Comparison of ENCODE assay signal across 10 cellular contexts in genomic region chr16:70520612-70521297, GRCh38. TPM values are rescaled to one million over a fixed set of nuclear protein-coding genes. Genes with fewer than 3 reads are reported as not detected.
DNase-seq lines count a peak whose midpoint lies in the region; ATAC-seq and TF ChIP-seq lines count a peak whose summit lies in the region.
"Had no signal": no experiment of that assay in that cellular context is flagged by ENCODE, and none has a peak within 500 bp of the region (broad histone marks: within the 10 kb centered on the region; RNA-seq: fewer than 3 reads in every experiment).

No MANE protein-coding gene starts in this region.

- peaks cover 61% of the 10 kb centered on the region for H3K79me2 ChIP-seq in SK-N-SH (ENCODE audit: insufficient read depth)
- H3K79me2 ChIP-seq in osteoblast (ENCODE audit: insufficient read depth, low read length), result peaks cover 51% of the 10 kb centered on the region

- no peak overlapping the region for H3K9ac ChIP-seq in SK-N-SH

- H3K4me3 ChIP-seq in SK-N-SH (ENCODE audit: low read depth in 2 of 2, low read length in 1 of 2) (no peak overlapping the region), NB4 (ENCODE audit: low read depth, low read length) (peak overlapping the region; percentile 41), osteoblast (ENCODE audit: insufficient read depth, low read length) (no peak overlapping the region)
- H3K4me3 ChIP-seq: dorsolateral prefrontal cortex had no signal

- no peaks in the 10 kb centered on the region; the same call in 1 of the 2 replicates for H4K20me1 ChIP-seq in SK-N-SH (ENCODE audit: insufficient read depth)
- peaks cover 11% of the 10 kb centered on the region for H4K20me1 ChIP-seq in osteoblast (ENCODE audit: insufficient read depth, low read length)

- H3K4me1 ChIP-seq in SK-N-SH (ENCODE audit: control insufficient read depth in 1 of 2, insufficient read depth in 2 of 2, low read depth in 1 of 2, low read length in 1 of 2) (peaks cover 6 to 10% of the 10 kb centered on the region in 2 experiments; a peak in 3 of 4 replicates), osteoblast (ENCODE audit: insufficient read depth, low read length) (peaks cover 28% of the 10 kb centered on the region)

- WGBS in SK-N-SH (ENCODE audit: low lambda C conversion rate), result 67% methylated on average over 8 of the region's 8 CpGs

- H3K9me2 ChIP-seq in SK-N-SH, result no peaks in the 10 kb centered on the region

- no peak for TF ChIP-seq POLR2A in NB4 (IDR thresholded peaks at IDR 0.05; ENCODE audit: extremely low read depth, insufficient read length)

- H3K9me3 ChIP-seq in SK-N-SH (no peaks in the 10 kb centered on the region), osteoblast (ENCODE audit: low read depth, low read length) (no peaks in the 10 kb centered on the region)

- H2AFZ ChIP-seq in SK-N-SH (ENCODE audit: low read depth) (no peak overlapping the region), osteoblast (ENCODE audit: low read length) (no peak overlapping the region)

- H3K4me2 ChIP-seq in SK-N-SH (peak overlapping the region; percentile 57), osteoblast (ENCODE audit: insufficient read depth, low read length) (peak overlapping the region; percentile 62)

- H3K36me3 ChIP-seq in SK-N-SH (replicated peaks in 1 of 2; ENCODE audit: control insufficient read depth in 1 of 2, insufficient read depth in 2 of 2, low read length in 1 of 2) (peaks cover 8 to 23% of the 10 kb centered on the region in 2 experiments), osteoblast (ENCODE audit: insufficient read depth, low read length) (peaks cover 28% of the 10 kb centered on the region)

- TF ChIP-seq CTCF in SK-N-SH (IDR thresholded peaks at IDR 0.05) (no peak), NB4 (IDR thresholded peaks at IDR 0.05; ENCODE audit: low read depth, low read length) (no peak), osteoblast (IDR thresholded peaks at IDR 0.05; ENCODE audit: extremely low read depth, low read depth, low read length) (no peak)

- H3K27ac ChIP-seq in SK-N-SH (ENCODE audit: low read depth in 2 of 2, low read length in 1 of 2) (peak overlapping the region in 1 of 2 experiments; percentile 52; a peak in 2 of 4 replicates), osteoblast (ENCODE audit: low read depth, low read length) (peak overlapping the region; percentile 9)
- H3K27ac ChIP-seq: dorsolateral prefrontal cortex had no signal

- CTCF ChIA-PET in SK-N-SH (lab: Yijun Ruan, JAX), result no interaction called here

- POLR2A ChIA-PET in SK-N-SH (lab: Yijun Ruan, JAX), result no interaction called here

- peaks cover 23% of the 10 kb centered on the region for H3F3A ChIP-seq in SK-N-SH (replicated peaks; ENCODE audit: insufficient read depth)

- TF ChIP-seq RAD21 in SK-N-SH (IDR thresholded peaks at IDR 0.05; ENCODE audit: low read length), result no peak

- DNase-seq in SK-N-SH (no peak), NB4 (ENCODE audit: low read depth) (peak; percentile 90), amniotic stem cell (lab: John Stamatoyannopoulos, UW) (peak; percentile 55), osteoblast (ENCODE audit: insufficient read length, low spot score, missing footprints) (peak; percentile 82), NCI-H1417 (lab: John Stamatoyannopoulos, UW) (no peak)
- DNase-seq: 8988T, dorsolateral prefrontal cortex had no signal

- ATAC-seq in SK-N-SH treated with all-trans-retinoic acid at 6 μM for 48 hours (no peak), HG02840 (IDR thresholded peaks at IDR 0.05; ENCODE audit: low FRiP score, unreplicated experiment) (no peak), GM18861 (IDR thresholded peaks at IDR 0.05; ENCODE audit: unreplicated experiment) (no peak)

- H3K27me3 ChIP-seq in SK-N-SH (ENCODE audit: insufficient read depth) (no peaks in the 10 kb centered on the region), osteoblast (ENCODE audit: insufficient read depth, low read length) (no peaks in the 10 kb centered on the region)
- H3K27me3 ChIP-seq: dorsolateral prefrontal cortex had no signal

- TF ChIP-seq EP300 in SK-N-SH (IDR thresholded peaks at IDR 0.05; ENCODE audit: borderline replicate concordance in 1 of 2, low read depth in 1 of 2, low read length in 1 of 2), result no peak

TF ChIP-seq in SK-N-SH, 30 proteins besides CTCF, POLR2A, EP300 and RAD21:
- TF ChIP-seq TCF12 (IDR thresholded peaks at IDR 0.05), result no peak
- TF ChIP-seq FOSL2 (IDR thresholded peaks at IDR 0.05; ENCODE audit: borderline replicate concordance, low read depth), result peak; percentile 22; the same call in 1 of the 2 replicates

TF ChIP-seq in SK-N-SH treated with all-trans-retinoic acid at 6 μM for 48 hours, 23 proteins besides CTCF, POLR2A, EP300 and RAD21 (continues in another document):
- TF ChIP-seq BACH2 (CRISPR knock-in tag; IDR thresholded peaks at IDR 0.05; ENCODE audit: borderline replicate concordance) (no peak), ZFP3 (CRISPR knock-in tag; IDR thresholded peaks at IDR 0.05) (no peak), ZFP30 (CRISPR knock-in tag; IDR thresholded peaks at IDR 0.05) (no peak), ZNF565 (CRISPR knock-in tag; conservative IDR thresholded peaks at IDR 0.05; ENCODE audit: low read depth) (no peak), TOX (CRISPR knock-in tag; IDR thresholded peaks at IDR 0.05; ENCODE audit: borderline replicate concordance) (no peak), ISL1 (CRISPR knock-in tag; IDR thresholded peaks at IDR 0.05) (no peak), ZNF70 (CRISPR knock-in tag; IDR thresholded peaks at IDR 0.05) (no peak), OSR1 (CRISPR knock-in tag; IDR thresholded peaks at IDR 0.05) (no peak), PPARA (CRISPR knock-in tag; IDR thresholded peaks at IDR 0.05; ENCODE audit: borderline replicate concordance) (no peak), ZNF8 (CRISPR knock-in tag; IDR thresholded peaks at IDR 0.05) (no peak), ZC3H10 (CRISPR knock-in tag; IDR thresholded peaks at IDR 0.05) (no peak), PATZ1 (CRISPR knock-in tag; IDR thresholded peaks at IDR 0.05; ENCODE audit: borderline replicate concordance) (no peak), ARNTL (CRISPR knock-in tag; IDR thresholded peaks at IDR 0.05; ENCODE audit: borderline replicate concordance, low read depth) (no peak), RARB (CRISPR knock-in tag; IDR thresholded peaks at IDR 0.05) (no peak)
- TF ChIP-seq, protein P1, sequence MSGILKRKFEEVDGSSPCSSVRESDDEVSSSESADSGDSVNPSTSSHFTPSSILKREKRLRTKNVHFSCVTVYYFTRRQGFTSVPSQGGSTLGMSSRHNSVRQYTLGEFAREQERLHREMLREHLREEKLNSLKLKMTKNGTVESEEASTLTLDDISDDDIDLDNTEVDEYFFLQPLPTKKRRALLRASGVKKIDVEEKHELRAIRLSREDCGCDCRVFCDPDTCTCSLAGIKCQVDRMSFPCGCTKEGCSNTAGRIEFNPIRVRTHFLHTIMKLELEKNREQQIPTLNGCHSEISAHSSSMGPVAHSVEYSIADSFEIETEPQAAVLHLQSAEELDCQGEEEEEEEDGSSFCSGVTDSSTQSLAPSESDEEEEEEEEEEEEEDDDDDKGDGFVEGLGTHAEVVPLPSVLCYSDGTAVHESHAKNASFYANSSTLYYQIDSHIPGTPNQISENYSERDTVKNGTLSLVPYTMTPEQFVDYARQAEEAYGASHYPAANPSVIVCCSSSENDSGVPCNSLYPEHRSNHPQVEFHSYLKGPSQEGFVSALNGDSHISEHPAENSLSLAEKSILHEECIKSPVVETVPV (CRISPR knock-in tag; IDR thresholded peaks at IDR 0.05), result no peak
- TF ChIP-seq, protein P2, sequence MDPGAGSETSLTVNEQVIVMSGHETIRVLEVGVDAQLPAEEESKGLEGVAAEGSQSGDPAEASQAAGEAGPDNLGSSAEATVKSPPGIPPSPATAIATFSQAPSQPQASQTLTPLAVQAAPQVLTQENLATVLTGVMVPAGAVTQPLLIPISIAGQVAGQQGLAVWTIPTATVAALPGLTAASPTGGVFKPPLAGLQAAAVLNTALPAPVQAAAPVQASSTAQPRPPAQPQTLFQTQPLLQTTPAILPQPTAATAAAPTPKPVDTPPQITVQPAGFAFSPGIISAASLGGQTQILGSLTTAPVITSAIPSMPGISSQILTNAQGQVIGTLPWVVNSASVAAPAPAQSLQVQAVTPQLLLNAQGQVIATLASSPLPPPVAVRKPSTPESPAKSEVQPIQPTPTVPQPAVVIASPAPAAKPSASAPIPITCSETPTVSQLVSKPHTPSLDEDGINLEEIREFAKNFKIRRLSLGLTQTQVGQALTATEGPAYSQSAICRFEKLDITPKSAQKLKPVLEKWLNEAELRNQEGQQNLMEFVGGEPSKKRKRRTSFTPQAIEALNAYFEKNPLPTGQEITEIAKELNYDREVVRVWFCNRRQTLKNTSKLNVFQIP (CRISPR knock-in tag; IDR thresholded peaks at IDR 0.05; ENCODE audit: borderline replicate concordance, low read depth), result no peak

RNA-seq across cellular contexts. Expression of gene COG4, which starts 2.6 kb away (rescaled TPM):
- polyA plus RNA-seq in SK-N-SH (2012; rRNA removed), result 54.4 and 72.7 TPM in 2 replicates
- polyA plus RNA-seq in SK-N-SH (2012; cell fraction: cytosol; rRNA removed), result 32.9 and 45.7 TPM in 2 replicates
- 147 and 161 TPM in 2 replicates for polyA plus RNA-seq in SK-N-SH (2012; cell fraction: nucleus; rRNA removed)
- 51.3 and 61.5 TPM in 2 replicates for total RNA-seq in osteoblast

RNA-seq across cellular contexts. Expression of gene SF3B3, which starts 2.9 kb away (rescaled TPM):
- polyA plus RNA-seq in SK-N-SH (2012; rRNA removed), result 75.9 and 81.7 TPM in 2 replicates
- polyA plus RNA-seq in SK-N-SH (2012; cell fraction: cytosol; rRNA removed), result 58.5 and 71.3 TPM in 2 replicates
- polyA plus RNA-seq in SK-N-SH (2012; cell fraction: nucleus; rRNA removed), result 160 and 164 TPM in 2 replicates
- 123 and 142 TPM in 2 replicates for total RNA-seq in osteoblast

Comparison
In these comparisons a context has a peak if more than half of its experiments do, and no peak if none do; other contexts are left out.
1. DNase-seq: peak in NB4 (single experiment), amniotic stem cell (single experiment) and osteoblast (single experiment); none in SK-N-SH (single experiment) and NCI-H1417 (0 of 3).